In genomic region chr13:113135281-113135760, GRCh38 we compare ENCODE assay signal across 23 cellular contexts. TPM values are rescaled to one million over a fixed set of nuclear protein-coding genes. Genes with fewer than 3 reads are reported as not detected.
DNase-seq lines count a peak whose midpoint lies in the region; ATAC-seq, FAIRE-seq and TF ChIP-seq lines count a peak whose summit lies in the region.
"Had no signal": no experiment of that assay in that cellular context is flagged by ENCODE, and none has a peak within 500 bp of the region (broad histone marks: within the 10 kb centered on the region; RNA-seq: fewer than 3 reads in every experiment).

No MANE protein-coding gene starts in this region.

- no peak overlapping the region for H3K9ac ChIP-seq in kidney (ENCODE audit: low read length in 2 of 2)
- H3K9ac ChIP-seq in neural progenitor cell: no peak overlapping the region
- H3K9ac ChIP-seq: BLaER1 had no signal

- no peak overlapping the region for H3K4me3 ChIP-seq in H7 (ENCODE audit: insufficient read depth, low read depth, low read length)
- no peak overlapping the region for H3K4me3 ChIP-seq in kidney (ENCODE audit: low read length in 2 of 2)
- no peak overlapping the region for H3K4me3 ChIP-seq in neural progenitor cell
- H3K4me3 ChIP-seq in right lobe of liver: no peak overlapping the region
- H3K4me3 ChIP-seq: BLaER1, GM12878 had no signal

- no peak for ATAC-seq in HG02763 (IDR thresholded peaks at IDR 0.05; ENCODE audit: unreplicated experiment)
- ATAC-seq in right lobe of liver: no peak
- ATAC-seq: GM12878, HCT116 had no signal

- FAIRE-seq in kidney (lab: Jason Lieb, UNC): no peak
- FAIRE-seq: GM12878, GM19239, H1 had no signal

- H3K36me3 Mint-ChIP-seq in neural progenitor cell: no peaks in the 10 kb centered on the region
- H3K36me3 Mint-ChIP-seq: CD14-positive monocyte; CD4-positive, alpha-beta memory T cell had no signal

- H3K4me3 Mint-ChIP-seq in neural progenitor cell: no peak overlapping the region
- H3K4me3 Mint-ChIP-seq: CD14-positive monocyte; CD4-positive, alpha-beta memory T cell; HFFc6 had no signal

- TF ChIP-seq POLR2A in right lobe of liver (IDR thresholded peaks at IDR 0.05): no peak

- 68% methylated on average over 2 of the region's 2 CpGs for WGBS in right lobe of liver (ENCODE audit: insufficient coverage, low coverage, low lambda C conversion rate, missing lambda C conversion rate)

- TF ChIP-seq CTCF in kidney (IDR thresholded peaks at IDR 0.05; ENCODE audit: borderline replicate concordance, extremely low read depth, insufficient read depth) (no peak), neural progenitor cell (IDR thresholded peaks at IDR 0.05) (no peak), right lobe of liver (IDR thresholded peaks at IDR 0.05) (no peak)

- peak overlapping the region; percentile 4 for H3K4me2 ChIP-seq in neural progenitor cell
- H3K4me2 ChIP-seq: BLaER1 had no signal

- H3K27me3 ChIP-seq in H7 (ENCODE audit: control insufficient read depth, insufficient read depth, low read length) (no peaks in the 10 kb centered on the region), neural progenitor cell (no peaks in the 10 kb centered on the region), right lobe of liver (no peaks in the 10 kb centered on the region)
- H3K27me3 ChIP-seq: BLaER1 had no signal

- peaks cover 4% of the 10 kb centered on the region for H3K4me1 Mint-ChIP-seq in neural progenitor cell
- H3K4me1 Mint-ChIP-seq: CD4-positive, alpha-beta memory T cell had no signal

- H3K27ac ChIP-seq in kidney (ENCODE audit: low read depth in 2 of 2, low read length in 2 of 2) (no peak overlapping the region), neural progenitor cell (no peak overlapping the region), right lobe of liver (no peak overlapping the region)
- H3K27ac ChIP-seq: BLaER1 had no signal

- DNase-seq in H7 (peak; percentile 16), NCI-H82 treated with DMSO at 0.1 percent for 48 hours (lab: John Stamatoyannopoulos, UW; ENCODE audit: unreplicated experiment) (peak; percentile 65), kidney (peak; percentile 10), neural progenitor cell (ENCODE audit: low spot score) (no peak), SW480 (ENCODE audit: low spot score) (no peak), right lobe of liver (no peak)
- DNase-seq in activated effector memory CD4-positive, alpha-beta T cell treated with anti-CD3 and anti-CD28 coated beads, Interleukin-2, amount 50 U/mL, for 16 hours: no peak
- DNase-seq: 8988T; CD4-positive, alpha-beta memory T cell; DND-41; EL; HFFc6 had no signal

- no peaks in the 10 kb centered on the region for H3K27me3 Mint-ChIP-seq in neural progenitor cell (ENCODE audit: insufficient read depth, low read depth)

- no peak overlapping the region for H3K27ac Mint-ChIP-seq in neural progenitor cell
- H3K27ac Mint-ChIP-seq: CD14-positive monocyte; CD4-positive, alpha-beta memory T cell; HFFc6 had no signal

- no peaks in the 10 kb centered on the region for H3K9me3 ChIP-seq in kidney (ENCODE audit: control insufficient read depth in 1 of 2, low read length in 2 of 2)
- H3K9me3 ChIP-seq in neural progenitor cell (ENCODE audit: low read depth): no peaks in the 10 kb centered on the region
- H3K9me3 ChIP-seq in right lobe of liver: no peaks in the 10 kb centered on the region
- H3K9me3 ChIP-seq: BLaER1 had no signal

- H3K36me3 ChIP-seq in H7 (replicated peaks; ENCODE audit: control insufficient read depth, insufficient read depth, low read length): no peaks in the 10 kb centered on the region
- H3K36me3 ChIP-seq in kidney (ENCODE audit: control insufficient read depth in 1 of 2, insufficient read depth in 2 of 2, low read length in 2 of 2): no peaks in the 10 kb centered on the region
- H3K36me3 ChIP-seq in neural progenitor cell: no peaks in the 10 kb centered on the region
- H3K36me3 ChIP-seq in right lobe of liver: peaks cover 0 to 14% (median 0%) of the 10 kb centered on the region in 4 donors
- H3K36me3 ChIP-seq: BLaER1 had no signal

- no peaks in the 10 kb centered on the region for H3K4me1 ChIP-seq in kidney (ENCODE audit: control insufficient read depth in 1 of 2, insufficient read depth in 1 of 2, low read depth in 1 of 2, low read length in 2 of 2)
- H3K4me1 ChIP-seq in neural progenitor cell: peaks cover 23% of the 10 kb centered on the region
- H3K4me1 ChIP-seq in right lobe of liver: peaks cover 0 to 28% (median 0%) of the 10 kb centered on the region in 4 donors
- H3K4me1 ChIP-seq: BLaER1 had no signal

- intact Hi-C loops in kidney (cut with DNase I): no loop called here
- intact Hi-C loops in right lobe of liver (cut with DNase I): no loop called here

- no peaks in the 10 kb centered on the region for H4K20me1 ChIP-seq in neural progenitor cell (ENCODE audit: low read depth)
- H4K20me1 ChIP-seq: BLaER1 had no signal

- no peaks in the 10 kb centered on the region for H3K9me3 Mint-ChIP-seq in neural progenitor cell
- H3K9me3 Mint-ChIP-seq: HFFc6 had no signal

- H3K79me2 ChIP-seq in neural progenitor cell (ENCODE audit: low read depth): no peaks in the 10 kb centered on the region

- no peak overlapping the region for H2AFZ ChIP-seq in neural progenitor cell (replicated peaks)

- peaks cover 33% of the 10 kb centered on the region for H3F3A ChIP-seq in neural progenitor cell (ENCODE audit: low read depth)

RNA-seq across cellular contexts. Expression of gene F10, which starts 12.7 kb away (rescaled TPM):
- 1.3 and 2.1 TPM in 2 replicates for total RNA-seq in H7 (2014; rRNA removed; shearing (Covaris generic))
- total RNA-seq in kidney (5.1 TPM), neural progenitor cell (ENCODE audit: low replicate concordance) (2.0 and 6.8 TPM in 2 replicates), right lobe of liver (100 to 1,000 TPM; 108 to 157 (median 132) TPM)
- polyA plus RNA-seq in kidney (ENCODE audit: insufficient read depth, low read depth, low replicate concordance): 6.8 TPM
- total RNA-seq: A673; CD4-positive, alpha-beta memory T cell; G401; GM12878; HT-29 had no signal
- polyA plus RNA-seq: CD14-positive monocyte; CD4-positive, alpha-beta memory T cell; GM12878 had no signal

RNA-seq across cellular contexts. Expression of gene PROZ, which starts 23.1 kb away (rescaled TPM):
- not detected in 2 replicates for total RNA-seq in H7 (2014; rRNA removed; shearing (Covaris generic))
- total RNA-seq in kidney (not detected), neural progenitor cell (ENCODE audit: low replicate concordance) (not detected in 2 replicates), right lobe of liver (10 to 100 TPM; 11.2 to 71.2 (median 56.9) TPM)
- 20.0 TPM for polyA plus RNA-seq in kidney (ENCODE audit: insufficient read depth, low read depth, low replicate concordance)
- total RNA-seq: A673; CD4-positive, alpha-beta memory T cell; G401; GM12878; H1; HFFc6; HT-29 had no signal
- polyA plus RNA-seq: AG04450, CD14-positive monocyte, H1 had no signal

RNA-seq across cellular contexts. Expression of gene F7, which starts 29.7 kb away (rescaled TPM):
- 0.28 and 1.5 TPM in 2 replicates for total RNA-seq in H7 (2014; rRNA removed; shearing (Covaris generic))
- total RNA-seq in kidney: 0.16 TPM
- 0.52 TPM for polyA plus RNA-seq in kidney (ENCODE audit: insufficient read depth, low read depth, low replicate concordance)
- total RNA-seq in neural progenitor cell (ENCODE audit: low replicate concordance): 0.50 TPM in 1 of 2 replicates, not detected in the other
- total RNA-seq in right lobe of liver: 100 to 1,000 TPM in 2 of 6 experiments, 10 to 100 TPM in 4; 42.9 to 147 (median 84.2) TPM
- total RNA-seq: A673; CD4-positive, alpha-beta memory T cell; G401; GM12878; HFFc6; HT-29 had no signal
- polyA plus RNA-seq: CD14-positive monocyte; CD4-positive, alpha-beta memory T cell; GM12878 had no signal

Comparison
In these comparisons a context has a peak if more than half of its experiments do, and no peak if none do; other contexts are left out.
1. DNase-seq: peak in H7 (single experiment), NCI-H82 treated with DMSO at 0.1 percent for 48 hours (single experiment) and kidney (single experiment); none in neural progenitor cell (single experiment), activated effector memory CD4-positive, alpha-beta T cell treated with anti-CD3 and anti-CD28 coated beads, Interleukin-2, amount 50 U/mL, for 16 hours (single experiment), SW480 (single experiment) and right lobe of liver (0 of 3).
2. RNA of gene F10, which starts 12.7 kb away (total RNA-seq): 108 to 157 TPM in right lobe of liver; 5.1 TPM in kidney (single experiment), 1.3 to 2.1 TPM in H7 and 2.0 to 6.8 TPM in neural progenitor cell; every median in the first group is over 10 times any median in the second.
3. RNA of gene PROZ, which starts 23.1 kb away (total RNA-seq): 11.2 to 71.2 TPM in right lobe of liver; not detected in kidney (single experiment), not detected in H7 and not detected in neural progenitor cell; every median in the first group is over 10 times any median in the second.
4. RNA of gene F7, which starts 29.7 kb away (total RNA-seq): 42.9 to 147 TPM in right lobe of liver; 0.28 to 1.5 TPM in H7, 0.16 TPM in kidney (single experiment) and 0.50 TPM in neural progenitor cell; every median in the first group is over 10 times any median in the second.